Comparison of ENCODE assay signal across 1 cellular context in genomic region chr17:42387221-42387657, GRCh38.
TF ChIP-seq lines count a peak whose summit lies in the region.

No MANE protein-coding gene starts in this region.

TF ChIP-seq in HepG2, 621 proteins besides CTCF, POLR2A, EP300 and RAD21 (continued from another document and continues in another):
- TF ChIP-seq ZNF558 (CRISPR knock-in tag; IDR thresholded peaks at IDR 0.05; ENCODE audit: borderline replicate concordance), result no peak
- TF ChIP-seq, protein P1, sequence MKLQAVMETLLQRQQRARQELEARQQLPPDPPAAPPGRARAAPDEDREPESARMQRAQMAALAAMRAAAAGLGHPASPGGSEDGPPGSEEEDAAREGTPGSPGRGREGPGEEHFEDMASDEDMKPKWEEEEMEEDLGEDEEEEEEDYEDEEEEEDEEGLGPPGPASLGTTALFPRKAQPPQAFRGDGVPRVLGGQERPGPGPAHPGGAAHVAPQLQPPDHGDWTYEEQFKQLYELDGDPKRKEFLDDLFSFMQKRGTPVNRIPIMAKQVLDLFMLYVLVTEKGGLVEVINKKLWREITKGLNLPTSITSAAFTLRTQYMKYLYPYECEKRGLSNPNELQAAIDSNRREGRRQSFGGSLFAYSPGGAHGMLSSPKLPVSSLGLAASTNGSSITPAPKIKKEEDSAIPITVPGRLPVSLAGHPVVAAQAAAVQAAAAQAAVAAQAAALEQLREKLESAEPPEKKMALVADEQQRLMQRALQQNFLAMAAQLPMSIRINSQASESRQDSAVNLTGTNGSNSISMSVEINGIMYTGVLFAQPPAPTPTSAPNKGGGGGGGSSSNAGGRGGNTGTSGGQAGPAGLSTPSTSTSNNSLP (IDR thresholded peaks at IDR 0.05; ENCODE audit: low read depth, low read length), result no peak
- TF ChIP-seq SMYD3 (CRISPR knock-in tag; IDR thresholded peaks at IDR 0.05), result no peak; the same call in 1 of the 2 replicates
- 0 out of 2 replicates have a peak, but pooled peaks have one; percentile 18 for TF ChIP-seq SATB2 (CRISPR knock-in tag; IDR thresholded peaks at IDR 0.05)
- TF ChIP-seq BRCA1 (CRISPR knock-in tag; IDR thresholded peaks at IDR 0.05), result no peak
- TF ChIP-seq CREB1 (IDR thresholded peaks at IDR 0.05), result no peak
- peak; percentile 30; the same call in 1 of the 2 replicates for TF ChIP-seq CREB1 (CRISPR knock-in tag; IDR thresholded peaks at IDR 0.05)
- TF ChIP-seq SRSF4 (IDR thresholded peaks at IDR 0.05; ENCODE audit: low read depth, low read length, poor library complexity, severe bottlenecking), result no peak
- TF ChIP-seq, protein P2, sequence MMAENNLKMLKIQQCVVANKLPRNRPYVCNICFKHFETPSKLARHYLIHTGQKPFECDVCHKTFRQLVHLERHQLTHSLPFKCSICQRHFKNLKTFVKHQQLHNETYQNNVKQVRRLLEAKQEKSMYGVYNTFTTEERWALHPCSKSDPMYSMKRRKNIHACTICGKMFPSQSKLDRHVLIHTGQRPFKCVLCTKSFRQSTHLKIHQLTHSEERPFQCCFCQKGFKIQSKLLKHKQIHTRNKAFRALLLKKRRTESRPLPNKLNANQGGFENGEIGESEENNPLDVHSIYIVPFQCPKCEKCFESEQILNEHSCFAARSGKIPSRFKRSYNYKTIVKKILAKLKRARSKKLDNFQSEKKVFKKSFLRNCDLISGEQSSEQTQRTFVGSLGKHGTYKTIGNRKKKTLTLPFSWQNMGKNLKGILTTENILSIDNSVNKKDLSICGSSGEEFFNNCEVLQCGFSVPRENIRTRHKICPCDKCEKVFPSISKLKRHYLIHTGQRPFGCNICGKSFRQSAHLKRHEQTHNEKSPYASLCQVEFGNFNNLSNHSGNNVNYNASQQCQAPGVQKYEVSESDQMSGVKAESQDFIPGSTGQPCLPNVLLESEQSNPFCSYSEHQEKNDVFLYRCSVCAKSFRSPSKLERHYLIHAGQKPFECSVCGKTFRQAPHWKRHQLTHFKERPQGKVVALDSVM (CRISPR knock-in tag; IDR thresholded peaks at IDR 0.05), result no peak
- no peak for TF ChIP-seq TRIM22 (IDR thresholded peaks at IDR 0.05)
- TF ChIP-seq, protein P3, sequence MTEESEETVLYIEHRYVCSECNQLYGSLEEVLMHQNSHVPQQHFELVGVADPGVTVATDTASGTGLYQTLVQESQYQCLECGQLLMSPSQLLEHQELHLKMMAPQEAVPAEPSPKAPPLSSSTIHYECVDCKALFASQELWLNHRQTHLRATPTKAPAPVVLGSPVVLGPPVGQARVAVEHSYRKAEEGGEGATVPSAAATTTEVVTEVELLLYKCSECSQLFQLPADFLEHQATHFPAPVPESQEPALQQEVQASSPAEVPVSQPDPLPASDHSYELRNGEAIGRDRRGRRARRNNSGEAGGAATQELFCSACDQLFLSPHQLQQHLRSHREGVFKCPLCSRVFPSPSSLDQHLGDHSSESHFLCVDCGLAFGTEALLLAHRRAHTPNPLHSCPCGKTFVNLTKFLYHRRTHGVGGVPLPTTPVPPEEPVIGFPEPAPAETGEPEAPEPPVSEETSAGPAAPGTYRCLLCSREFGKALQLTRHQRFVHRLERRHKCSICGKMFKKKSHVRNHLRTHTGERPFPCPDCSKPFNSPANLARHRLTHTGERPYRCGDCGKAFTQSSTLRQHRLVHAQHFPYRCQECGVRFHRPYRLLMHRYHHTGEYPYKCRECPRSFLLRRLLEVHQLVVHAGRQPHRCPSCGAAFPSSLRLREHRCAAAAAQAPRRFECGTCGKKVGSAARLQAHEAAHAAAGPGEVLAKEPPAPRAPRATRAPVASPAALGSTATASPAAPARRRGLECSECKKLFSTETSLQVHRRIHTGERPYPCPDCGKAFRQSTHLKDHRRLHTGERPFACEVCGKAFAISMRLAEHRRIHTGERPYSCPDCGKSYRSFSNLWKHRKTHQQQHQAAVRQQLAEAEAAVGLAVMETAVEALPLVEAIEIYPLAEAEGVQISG (CRISPR knock-in tag; IDR thresholded peaks at IDR 0.05), result peak; percentile 34; the same call in 1 of the 2 replicates
- peak; percentile 91; the same call in 2 of the 3 replicates for TF ChIP-seq MXI1 (IDR thresholded peaks at IDR 0.05; ENCODE audit: borderline replicate concordance, low read depth, low read length)
- peak; percentile 32; the same call in 1 of the 2 replicates for TF ChIP-seq THAP11 (CRISPR knock-in tag; IDR thresholded peaks at IDR 0.05)
- TF ChIP-seq CHD4 (IDR thresholded peaks at IDR 0.05; ENCODE audit: borderline replicate concordance, low read length), result no peak
- TF ChIP-seq ZNF547 (CRISPR knock-in tag; IDR thresholded peaks at IDR 0.05), result no peak
- TF ChIP-seq HOXA3 (CRISPR knock-in tag; IDR thresholded peaks at IDR 0.05), result peak; percentile 47; the same call in 1 of the 2 replicates
- no peak for TF ChIP-seq MTA1 (CRISPR knock-in tag; IDR thresholded peaks at IDR 0.05; ENCODE audit: borderline replicate concordance)
- no peak for TF ChIP-seq CHCHD3 (CRISPR knock-in tag; IDR thresholded peaks at IDR 0.05)
- no peak for TF ChIP-seq ZNF777 (CRISPR knock-in tag; IDR thresholded peaks at IDR 0.05)
- TF ChIP-seq RBM39 (IDR thresholded peaks at IDR 0.05; ENCODE audit: low read depth, low read length, poor library complexity, severe bottlenecking), result no peak
- TF ChIP-seq, protein P4, sequence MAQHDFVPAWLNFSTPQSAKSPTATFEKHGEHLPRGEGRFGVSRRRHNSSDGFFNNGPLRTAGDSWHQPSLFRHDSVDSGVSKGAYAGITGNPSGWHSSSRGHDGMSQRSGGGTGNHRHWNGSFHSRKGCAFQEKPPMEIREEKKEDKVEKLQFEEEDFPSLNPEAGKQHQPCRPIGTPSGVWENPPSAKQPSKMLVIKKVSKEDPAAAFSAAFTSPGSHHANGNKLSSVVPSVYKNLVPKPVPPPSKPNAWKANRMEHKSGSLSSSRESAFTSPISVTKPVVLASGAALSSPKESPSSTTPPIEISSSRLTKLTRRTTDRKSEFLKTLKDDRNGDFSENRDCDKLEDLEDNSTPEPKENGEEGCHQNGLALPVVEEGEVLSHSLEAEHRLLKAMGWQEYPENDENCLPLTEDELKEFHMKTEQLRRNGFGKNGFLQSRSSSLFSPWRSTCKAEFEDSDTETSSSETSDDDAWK (CRISPR knock-in tag; IDR thresholded peaks at IDR 0.05), result no peak
- TF ChIP-seq THAP8 (CRISPR knock-in tag; IDR thresholded peaks at IDR 0.05; ENCODE audit: borderline replicate concordance), result no peak
- no peak for TF ChIP-seq ZNF563 (CRISPR knock-in tag; IDR thresholded peaks at IDR 0.05)
- TF ChIP-seq CENPT (CRISPR knock-in tag; IDR thresholded peaks at IDR 0.05; ENCODE audit: low read depth), result no peak
- no peak for TF ChIP-seq ETV5 (CRISPR knock-in tag; IDR thresholded peaks at IDR 0.05; ENCODE audit: borderline replicate concordance)
- no peak for TF ChIP-seq ZNF687 (CRISPR knock-in tag; IDR thresholded peaks at IDR 0.05)
- TF ChIP-seq CBX1 (IDR thresholded peaks at IDR 0.05; ENCODE audit: low read depth), result no peak
- no peak for TF ChIP-seq ZNF121 (CRISPR knock-in tag; IDR thresholded peaks at IDR 0.05)
- no peak for TF ChIP-seq SRSF9 (IDR thresholded peaks at IDR 0.05; ENCODE audit: borderline replicate concordance, insufficient read depth, low read depth, low read length, poor library complexity, severe bottlenecking)
- TF ChIP-seq ZKSCAN8 (CRISPR knock-in tag; IDR thresholded peaks at IDR 0.05; ENCODE audit: borderline replicate concordance), result peak; percentile 49; the same call in 1 of the 2 replicates
- no peak for TF ChIP-seq ATM (IDR thresholded peaks at IDR 0.05; ENCODE audit: borderline replicate concordance)
- TF ChIP-seq, protein P5, sequence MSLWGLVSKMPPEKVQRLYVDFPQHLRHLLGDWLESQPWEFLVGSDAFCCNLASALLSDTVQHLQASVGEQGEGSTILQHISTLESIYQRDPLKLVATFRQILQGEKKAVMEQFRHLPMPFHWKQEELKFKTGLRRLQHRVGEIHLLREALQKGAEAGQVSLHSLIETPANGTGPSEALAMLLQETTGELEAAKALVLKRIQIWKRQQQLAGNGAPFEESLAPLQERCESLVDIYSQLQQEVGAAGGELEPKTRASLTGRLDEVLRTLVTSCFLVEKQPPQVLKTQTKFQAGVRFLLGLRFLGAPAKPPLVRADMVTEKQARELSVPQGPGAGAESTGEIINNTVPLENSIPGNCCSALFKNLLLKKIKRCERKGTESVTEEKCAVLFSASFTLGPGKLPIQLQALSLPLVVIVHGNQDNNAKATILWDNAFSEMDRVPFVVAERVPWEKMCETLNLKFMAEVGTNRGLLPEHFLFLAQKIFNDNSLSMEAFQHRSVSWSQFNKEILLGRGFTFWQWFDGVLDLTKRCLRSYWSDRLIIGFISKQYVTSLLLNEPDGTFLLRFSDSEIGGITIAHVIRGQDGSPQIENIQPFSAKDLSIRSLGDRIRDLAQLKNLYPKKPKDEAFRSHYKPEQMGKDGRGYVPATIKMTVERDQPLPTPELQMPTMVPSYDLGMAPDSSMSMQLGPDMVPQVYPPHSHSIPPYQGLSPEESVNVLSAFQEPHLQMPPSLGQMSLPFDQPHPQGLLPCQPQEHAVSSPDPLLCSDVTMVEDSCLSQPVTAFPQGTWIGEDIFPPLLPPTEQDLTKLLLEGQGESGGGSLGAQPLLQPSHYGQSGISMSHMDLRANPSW (CRISPR knock-in tag; IDR thresholded peaks at IDR 0.05; ENCODE audit: borderline replicate concordance), result no peak
- no peak for TF ChIP-seq RNF219 (CRISPR knock-in tag; IDR thresholded peaks at IDR 0.05)
- TF ChIP-seq ZKSCAN5 (CRISPR knock-in tag; IDR thresholded peaks at IDR 0.05), result no peak
- 0 out of 2 replicates have a peak, but pooled peaks have one; percentile 36 for TF ChIP-seq IRF2 (CRISPR knock-in tag; IDR thresholded peaks at IDR 0.05)
- no peak for TF ChIP-seq KMT2A (CRISPR knock-in tag; IDR thresholded peaks at IDR 0.05)
- TF ChIP-seq SIN3B (IDR thresholded peaks at IDR 0.05; ENCODE audit: low read length), result 0 out of 2 replicates have a peak, but pooled peaks have one; percentile 15
- no peak for TF ChIP-seq TMF1 (CRISPR knock-in tag; IDR thresholded peaks at IDR 0.05; ENCODE audit: low read depth)
- TF ChIP-seq NFE2L1 (CRISPR knock-in tag; IDR thresholded peaks at IDR 0.05; ENCODE audit: borderline replicate concordance), result no peak
